ENCODE assay signal across 10 cellular contexts in the genomic region with DNA sequence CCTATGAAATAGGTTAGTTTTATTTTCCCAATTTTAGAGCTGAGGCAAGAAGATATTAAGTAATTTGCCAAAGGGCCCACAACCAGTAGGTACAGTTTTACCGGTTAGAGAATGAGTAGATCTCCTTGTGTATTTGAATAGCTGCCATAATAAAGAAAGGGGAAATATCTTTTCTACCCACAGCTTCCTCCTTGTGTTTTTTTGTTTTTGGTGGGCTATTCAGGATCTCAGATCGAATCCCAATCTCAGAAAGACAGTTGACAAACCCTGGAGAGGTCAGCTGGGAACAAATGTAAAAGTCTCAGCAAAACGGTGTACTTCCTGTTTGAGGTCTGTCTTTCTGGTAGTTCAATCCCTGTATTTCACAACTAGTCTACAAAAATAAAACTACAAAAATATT. TPM values are rescaled to one million over a fixed set of nuclear protein-coding genes. Genes with fewer than 3 reads are reported as not detected.
A peak's percentile ranks its signal among the peaks of the same experiment; 100 is the strongest.
DNase-seq lines count a peak whose midpoint lies in the region; ATAC-seq and TF ChIP-seq lines count a peak whose summit lies in the region.
"Had no signal": no experiment of that assay in that cellular context is flagged by ENCODE, and none has a peak within 500 bp of the region (broad histone marks: within the 10 kb centered on the region; RNA-seq: fewer than 3 reads in every experiment).

No MANE protein-coding gene starts in this region.

- peaks cover 0 to 5% (median 0%) of the 10 kb centered on the region in 3 donors for H3K36me3 Mint-ChIP-seq in immature natural killer cell

- no peaks in the 10 kb centered on the region for H3K9me3 Mint-ChIP-seq in immature natural killer cell

- 52 to 65% methylated on average over 3 of the region's 3 CpGs for WGBS in thyroid gland, 2 donors

- no peaks in the 10 kb centered on the region for H3K27me3 ChIP-seq in BLaER1 treated with 17β-estradiol and CSF1 and Interleukin-3, amounts not matched to agents 10 nM and 100 nM
- no peaks in the 10 kb centered on the region for H3K27me3 ChIP-seq in thyroid gland

- no peaks in the 10 kb centered on the region for H3K9me2 ChIP-seq in OCI-LY7 (ENCODE audit: insufficient read depth, low read length)

- H3K36me3 ChIP-seq in BLaER1 treated with 17β-estradiol and CSF1 and Interleukin-3, amounts not matched to agents 10 nM and 100 nM, result peaks cover 1 to 38% (median 11%) of the 10 kb centered on the region in 11 experiments; a peak in 16 of 22 replicates
- H3K36me3 ChIP-seq in OCI-LY7 (ENCODE audit: insufficient read depth, low read length) (no peaks in the 10 kb centered on the region), thyroid gland (no peaks in the 10 kb centered on the region)

- POLR2A ChIA-PET in OCI-LY7 (lab: Charles Lee), result interaction anchor here (0.6 to 2.9 kb wide), 3 partner anchors 10 to 15 kb away, joined by 3 to 31 read pairs (median 7); a partner anchor contains a TSS

- H3K4me1 Mint-ChIP-seq in immature natural killer cell, result peaks cover 20 to 27% of the 10 kb centered on the region in 2 donors

- peak overlapping the region; percentile 55 for H2AFZ ChIP-seq in OCI-LY7 (ENCODE audit: low read length)

- peak overlapping the region; percentile 69 to 97 (median 85) for H3K4me2 ChIP-seq in BLaER1 treated with 17β-estradiol and CSF1 and Interleukin-3, amounts not matched to agents 10 nM and 100 nM
- H3K4me2 ChIP-seq in OCI-LY7 (ENCODE audit: low read length), result peak overlapping the region; percentile 36

- H3K4me1 ChIP-seq in BLaER1 treated with 17β-estradiol and CSF1 and Interleukin-3, amounts not matched to agents 10 nM and 100 nM, result peaks cover 46 to 100% (median 82%) of the 10 kb centered on the region in 10 experiments
- peaks cover 11% of the 10 kb centered on the region for H3K4me1 ChIP-seq in OCI-LY7 (ENCODE audit: insufficient read depth, low read length, poor library complexity, severe bottlenecking)
- H3K4me1 ChIP-seq in thyroid gland, result peaks cover 0 to 6% of the 10 kb centered on the region in 2 donors

- no peaks in the 10 kb centered on the region for H3K79me2 ChIP-seq in OCI-LY7 (ENCODE audit: insufficient read depth, low read depth, low read length)

- peak; percentile 25 for ATAC-seq in GM21723 (IDR thresholded peaks at IDR 0.05; ENCODE audit: unreplicated experiment)
- ATAC-seq in SK-N-SH treated with all-trans-retinoic acid at 6 μM for 48 hours, result no peak

- BruUV-seq in OCI-LY7 (replicated peaks; lab: Mats Ljungman, UMichigan), result no TSS peak

- intact Hi-C loops in OCI-LY7 (cut with micrococcal nuclease; ENCODE audit: unreplicated experiment) (no loop called here), thyroid gland (cut with DNase I) (no loop called here)

- H3K4me3 Mint-ChIP-seq in immature natural killer cell, result peak overlapping the region; percentile 73 to 90 (median 80)

- peak overlapping the region; percentile 78 to 94 (median 84) for H3K27ac ChIP-seq in BLaER1 treated with 17β-estradiol and CSF1 and Interleukin-3, amounts not matched to agents 10 nM and 100 nM
- H3K27ac ChIP-seq in OCI-LY7 (ENCODE audit: low read depth, low read length, poor library complexity, severe bottlenecking), result no peak overlapping the region
- H3K27ac ChIP-seq in thyroid gland, result no peak overlapping the region

- no peaks in the 10 kb centered on the region for H3K9me3 ChIP-seq in BLaER1 treated with 17β-estradiol and CSF1 and Interleukin-3, amounts not matched to agents 10 nM and 100 nM (replicated peaks in 1 of 11)
- H3K9me3 ChIP-seq in OCI-LY7 (ENCODE audit: low read length), result no peaks in the 10 kb centered on the region
- no peaks in the 10 kb centered on the region for H3K9me3 ChIP-seq in thyroid gland

- peak overlapping the region; percentile 22 to 60 (median 40); a peak in 14 of 20 replicates for H3K4me3 ChIP-seq in BLaER1 treated with 17β-estradiol and CSF1 and Interleukin-3, amounts not matched to agents 10 nM and 100 nM
- peak overlapping the region; percentile 2 for H3K4me3 ChIP-seq in OCI-LY7 (ENCODE audit: low read depth, low read length, poor library complexity, severe bottlenecking)
- no peak overlapping the region for H3K4me3 ChIP-seq in thyroid gland (replicated peaks in 1 of 3)

- peak overlapping the region; percentile 56 to 82 (median 69); a peak in 21 of 22 replicates for H3K9ac ChIP-seq in BLaER1 treated with 17β-estradiol and CSF1 and Interleukin-3, amounts not matched to agents 10 nM and 100 nM

- no peak for DNase-seq in OCI-LY7 (ENCODE audit: low spot score)
- peak in 1 of 3 donors; percentile 13 for DNase-seq in immature natural killer cell
- no peak for DNase-seq in thyroid gland
- DNase-seq in islet precursor cell, result no peak
- DNase-seq in cortex of kidney (lab: John Stamatoyannopoulos, UW), result no peak
- DNase-seq: activated naive CD4-positive, alpha-beta T cell treated with Interleukin-2 at 50 U/mL for 16 hours; NCI-H1048 had no signal

- peaks cover 0 to 2% (median 0%) of the 10 kb centered on the region in 3 donors for H3K27me3 Mint-ChIP-seq in immature natural killer cell (ENCODE audit: low read depth in 3 of 3)

- TF ChIP-seq CTCF in OCI-LY7 (conservative IDR thresholded peaks at IDR 0.05; ENCODE audit: low read length) (no peak), thyroid gland (IDR thresholded peaks at IDR 0.05) (no peak)

- H3K27ac Mint-ChIP-seq in immature natural killer cell, result peak overlapping the region; percentile 84 to 98 (median 96)

- CTCF ChIA-PET in OCI-LY7 (lab: Charles Lee; ENCODE audit: unreplicated experiment), result interaction anchor here (1.3 kb wide), 1 partner anchor 11 kb away, joined by 3 read pairs; no protein-coding TSS in a partner anchor

- peaks cover 0 to under 1% (median 0%) of the 10 kb centered on the region in 11 experiments; a peak in 2 of 22 replicates for H4K20me1 ChIP-seq in BLaER1 treated with 17β-estradiol and CSF1 and Interleukin-3, amounts not matched to agents 10 nM and 100 nM
- no peaks in the 10 kb centered on the region for H4K20me1 ChIP-seq in OCI-LY7 (ENCODE audit: insufficient read depth, low read length)

- no peak for TF ChIP-seq POLR2A in thyroid gland (IDR thresholded peaks at IDR 0.05)

TF ChIP-seq in SK-N-SH treated with all-trans-retinoic acid at 6 μM for 48 hours, 23 proteins besides CTCF, POLR2A, EP300 and RAD21 (continues in another document):
- TF ChIP-seq, protein P1, sequence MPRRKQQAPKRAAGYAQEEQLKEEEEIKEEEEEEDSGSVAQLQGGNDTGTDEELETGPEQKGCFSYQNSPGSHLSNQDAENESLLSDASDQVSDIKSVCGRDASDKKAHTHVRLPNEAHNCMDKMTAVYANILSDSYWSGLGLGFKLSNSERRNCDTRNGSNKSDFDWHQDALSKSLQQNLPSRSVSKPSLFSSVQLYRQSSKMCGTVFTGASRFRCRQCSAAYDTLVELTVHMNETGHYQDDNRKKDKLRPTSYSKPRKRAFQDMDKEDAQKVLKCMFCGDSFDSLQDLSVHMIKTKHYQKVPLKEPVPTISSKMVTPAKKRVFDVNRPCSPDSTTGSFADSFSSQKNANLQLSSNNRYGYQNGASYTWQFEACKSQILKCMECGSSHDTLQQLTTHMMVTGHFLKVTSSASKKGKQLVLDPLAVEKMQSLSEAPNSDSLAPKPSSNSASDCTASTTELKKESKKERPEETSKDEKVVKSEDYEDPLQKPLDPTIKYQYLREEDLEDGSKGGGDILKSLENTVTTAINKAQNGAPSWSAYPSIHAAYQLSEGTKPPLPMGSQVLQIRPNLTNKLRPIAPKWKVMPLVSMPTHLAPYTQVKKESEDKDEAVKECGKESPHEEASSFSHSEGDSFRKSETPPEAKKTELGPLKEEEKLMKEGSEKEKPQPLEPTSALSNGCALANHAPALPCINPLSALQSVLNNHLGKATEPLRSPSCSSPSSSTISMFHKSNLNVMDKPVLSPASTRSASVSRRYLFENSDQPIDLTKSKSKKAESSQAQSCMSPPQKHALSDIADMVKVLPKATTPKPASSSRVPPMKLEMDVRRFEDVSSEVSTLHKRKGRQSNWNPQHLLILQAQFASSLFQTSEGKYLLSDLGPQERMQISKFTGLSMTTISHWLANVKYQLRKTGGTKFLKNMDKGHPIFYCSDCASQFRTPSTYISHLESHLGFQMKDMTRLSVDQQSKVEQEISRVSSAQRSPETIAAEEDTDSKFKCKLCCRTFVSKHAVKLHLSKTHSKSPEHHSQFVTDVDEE (CRISPR knock-in tag; IDR thresholded peaks at IDR 0.05), result no peak
- TF ChIP-seq, protein P2, sequence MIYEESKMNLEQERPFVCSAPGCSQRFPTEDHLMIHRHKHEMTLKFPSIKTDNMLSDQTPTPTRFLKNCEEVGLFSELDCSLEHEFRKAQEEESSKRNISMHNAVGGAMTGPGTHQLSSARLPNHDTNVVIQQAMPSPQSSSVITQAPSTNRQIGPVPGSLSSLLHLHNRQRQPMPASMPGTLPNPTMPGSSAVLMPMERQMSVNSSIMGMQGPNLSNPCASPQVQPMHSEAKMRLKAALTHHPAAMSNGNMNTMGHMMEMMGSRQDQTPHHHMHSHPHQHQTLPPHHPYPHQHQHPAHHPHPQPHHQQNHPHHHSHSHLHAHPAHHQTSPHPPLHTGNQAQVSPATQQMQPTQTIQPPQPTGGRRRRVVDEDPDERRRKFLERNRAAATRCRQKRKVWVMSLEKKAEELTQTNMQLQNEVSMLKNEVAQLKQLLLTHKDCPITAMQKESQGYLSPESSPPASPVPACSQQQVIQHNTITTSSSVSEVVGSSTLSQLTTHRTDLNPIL (CRISPR knock-in tag; IDR thresholded peaks at IDR 0.05; ENCODE audit: low read depth), result no peak
- no peak for TF ChIP-seq ZFP30 (CRISPR knock-in tag; IDR thresholded peaks at IDR 0.05)

RNA-seq across cellular contexts. Expression of a gene that starts 11.8 kb away (rescaled TPM):
- 3.9 and 4.7 TPM in 2 replicates for total RNA-seq in OCI-LY7 (2014; rRNA removed; shearing (Covaris generic))
- total RNA-seq in OCI-LY7 (2022) (12.4 and 16.7 TPM in 2 replicates), thyroid gland (10 to 100 TPM; 12.0 to 21.6 (median 19.5) TPM)
- polyA plus RNA-seq in immature natural killer cell, result 1 to 10 TPM; 5.2 to 5.8 (median 5.5) TPM

RNA-seq across cellular contexts. Expression of a gene that starts 12.1 kb away (rescaled TPM):
- 25.5 and 39.9 TPM in 2 replicates for total RNA-seq in OCI-LY7 (2014; rRNA removed; shearing (Covaris generic))
- total RNA-seq in OCI-LY7 (2022) (47.3 and 58.0 TPM in 2 replicates), thyroid gland (10 to 100 TPM; 25.0 to 30.6 (median 29.1) TPM)
- 10 to 100 TPM in 1 of 3 donors, 1 to 10 TPM in 2; 2.8 to 22.7 (median 8.4) TPM for polyA plus RNA-seq in immature natural killer cell

RNA-seq across cellular contexts. Expression of a gene that starts 42.2 kb away (rescaled TPM):
- total RNA-seq in OCI-LY7 (2014; rRNA removed; shearing (Covaris generic)), result 29.9 and 42.5 TPM in 2 replicates
- total RNA-seq in OCI-LY7 (2022), result 39.7 and 39.9 TPM in 2 replicates
- 100 to 1,000 TPM; 136 to 141 (median 137) TPM for polyA plus RNA-seq in immature natural killer cell
- total RNA-seq in thyroid gland, result 10 to 100 TPM; 23.0 to 73.5 (median 38.3) TPM

RNA-seq across cellular contexts. Expression of a gene that starts 42.3 kb away (rescaled TPM):
- total RNA-seq in OCI-LY7 (2014; rRNA removed; shearing (Covaris generic)), result 27.4 and 27.8 TPM in 2 replicates
- 35.8 and 39.9 TPM in 2 replicates for total RNA-seq in OCI-LY7 (2022)
- 10 to 100 TPM; 17.7 to 25.6 (median 25.1) TPM for polyA plus RNA-seq in immature natural killer cell
- 10 to 100 TPM; 17.7 to 25.8 (median 21.7) TPM for total RNA-seq in thyroid gland

Comparison
In these comparisons a context has a peak if more than half of its experiments do, and no peak if none do; other contexts are left out.
1. H3K27ac ChIP-seq: peak in BLaER1 treated with 17β-estradiol and CSF1 and Interleukin-3, amounts not matched to agents 10 nM and 100 nM (11 of 11); none in OCI-LY7 (single experiment) and thyroid gland (0 of 3).
2. H3K4me3 ChIP-seq: peak in BLaER1 treated with 17β-estradiol and CSF1 and Interleukin-3, amounts not matched to agents 10 nM and 100 nM (10 of 10) and OCI-LY7 (single experiment); none in thyroid gland (0 of 3).